In the genomic region with DNA sequence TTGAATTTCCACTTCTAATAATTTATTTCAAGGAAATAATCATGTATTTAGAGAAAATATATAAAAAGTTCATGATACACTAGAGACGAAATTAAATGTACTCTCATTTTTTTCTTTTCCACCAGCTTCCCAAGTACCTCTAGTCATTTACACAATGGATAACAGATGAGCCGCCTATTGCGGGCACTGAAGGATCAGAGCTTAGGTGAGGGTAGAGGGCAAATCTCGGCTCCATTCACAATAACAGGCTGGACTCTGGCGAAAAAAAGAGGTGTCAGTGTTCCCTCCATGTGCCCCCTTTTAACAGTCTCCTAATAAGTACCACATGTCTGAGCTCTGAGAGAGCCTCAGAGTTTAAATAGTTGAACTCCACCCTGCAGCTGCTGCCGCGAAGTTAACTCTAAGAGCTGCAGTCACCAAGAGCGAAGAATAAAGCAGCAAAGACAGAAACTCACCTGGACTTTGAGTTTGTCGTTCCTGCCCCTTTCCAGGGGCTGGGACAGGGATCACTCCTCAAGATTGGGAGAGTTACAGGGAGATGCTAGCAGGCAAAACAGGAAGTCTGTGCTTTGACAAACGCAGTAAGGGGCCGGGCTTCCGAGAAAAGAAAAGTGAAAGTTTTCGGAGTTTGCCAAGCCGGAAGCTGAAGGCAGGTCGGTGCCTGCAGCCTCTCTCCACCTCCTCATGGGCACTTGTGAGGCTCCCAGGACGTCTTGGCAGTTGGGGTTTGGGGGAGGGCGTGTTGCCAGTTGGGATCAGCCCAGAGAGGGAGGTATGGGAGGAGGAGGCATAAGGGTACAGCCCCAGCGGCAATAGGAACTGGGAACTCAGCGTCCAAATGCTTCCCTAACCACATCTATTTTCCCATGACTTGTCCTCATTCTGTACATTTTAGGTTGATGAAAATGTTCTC, we compare ENCODE assay signal across 1 cellular context.
TF ChIP-seq lines count a peak whose summit lies in the region.

Gene SP110 (minus strand): TSS at position 566 of the 913 bp plus-strand sequence. CDS start 3,057 bp downstream, outside the sequence.

TF ChIP-seq in SK-N-SH treated with all-trans-retinoic acid at 6 μM for 48 hours, 23 proteins besides CTCF, POLR2A, EP300 and RAD21 (continued from another document):
- TF ChIP-seq, protein P1, sequence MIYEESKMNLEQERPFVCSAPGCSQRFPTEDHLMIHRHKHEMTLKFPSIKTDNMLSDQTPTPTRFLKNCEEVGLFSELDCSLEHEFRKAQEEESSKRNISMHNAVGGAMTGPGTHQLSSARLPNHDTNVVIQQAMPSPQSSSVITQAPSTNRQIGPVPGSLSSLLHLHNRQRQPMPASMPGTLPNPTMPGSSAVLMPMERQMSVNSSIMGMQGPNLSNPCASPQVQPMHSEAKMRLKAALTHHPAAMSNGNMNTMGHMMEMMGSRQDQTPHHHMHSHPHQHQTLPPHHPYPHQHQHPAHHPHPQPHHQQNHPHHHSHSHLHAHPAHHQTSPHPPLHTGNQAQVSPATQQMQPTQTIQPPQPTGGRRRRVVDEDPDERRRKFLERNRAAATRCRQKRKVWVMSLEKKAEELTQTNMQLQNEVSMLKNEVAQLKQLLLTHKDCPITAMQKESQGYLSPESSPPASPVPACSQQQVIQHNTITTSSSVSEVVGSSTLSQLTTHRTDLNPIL (CRISPR knock-in tag; IDR thresholded peaks at IDR 0.05; ENCODE audit: low read depth), result no peak
